Comparison of ENCODE assay signal across 28 cellular contexts in the genomic region with DNA sequence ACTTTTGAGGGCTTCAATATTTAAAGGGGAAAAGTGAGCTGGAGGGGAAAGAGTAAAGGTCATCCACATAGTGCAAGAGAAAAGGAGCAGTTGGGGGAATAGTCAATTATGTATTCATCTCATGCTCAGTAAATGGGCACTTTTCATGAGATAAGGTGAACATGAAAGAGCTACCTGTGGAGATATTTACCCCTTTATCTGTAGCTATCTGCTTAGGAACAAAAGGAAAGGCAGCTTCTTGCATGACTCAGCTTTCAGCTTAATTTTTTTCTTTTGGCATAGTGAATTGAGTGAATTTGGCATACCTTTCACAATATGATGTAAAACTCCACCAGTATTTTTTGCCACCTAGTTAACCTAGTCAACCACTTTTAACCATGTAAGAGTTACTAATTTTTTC. TPM values are rescaled to one million over a fixed set of nuclear protein-coding genes. Genes with fewer than 3 reads are reported as not detected.
DNase-seq lines count a peak whose midpoint lies in the region; ATAC-seq and TF ChIP-seq lines count a peak whose summit lies in the region.
"Had no signal": no experiment of that assay in that cellular context is flagged by ENCODE, and none has a peak within 500 bp of the region (broad histone marks: within the 10 kb centered on the region; RNA-seq: fewer than 3 reads in every experiment).

No MANE protein-coding gene starts in this region.

- H3K4me1 ChIP-seq in endodermal cell (ENCODE audit: control insufficient read depth, insufficient read depth, low read length): peaks cover 6% of the 10 kb centered on the region

- H3K27me3 Mint-ChIP-seq in endodermal cell (ENCODE audit: insufficient read depth) (no peaks in the 10 kb centered on the region), progenitor cell of endocrine pancreas (no peaks in the 10 kb centered on the region)
- H3K27me3 Mint-ChIP-seq: B cell had no signal

- ATAC-seq in GM18498 (IDR thresholded peaks at IDR 0.05; ENCODE audit: unreplicated experiment) (no peak), HG03439 (IDR thresholded peaks at IDR 0.05; ENCODE audit: unreplicated experiment) (no peak)
- ATAC-seq: stimulated activated effector memory CD8-positive, alpha-beta T cell treated with anti-CD3 and anti-CD28 coated beads, Interleukin-12 subunit alpha, Interleukin-12 subunit beta, amount 100 ng/mL, for 72 hours had no signal

- peaks cover 13% of the 10 kb centered on the region for H3K9me3 ChIP-seq in endodermal cell (ENCODE audit: control insufficient read depth, low read length)
- H3K9me3 ChIP-seq: thoracic aorta had no signal

- H3K27me3 ChIP-seq in endodermal cell (ENCODE audit: control insufficient read depth, insufficient read depth, low read length, poor library complexity, severe bottlenecking): no peaks in the 10 kb centered on the region
- H3K27me3 ChIP-seq: dorsolateral prefrontal cortex had no signal

- H3K27ac ChIP-seq in endodermal cell (ENCODE audit: low read depth, low read length): no peak overlapping the region
- H3K27ac ChIP-seq: 22Rv1, dorsolateral prefrontal cortex, epithelial cell of prostate, skin epidermis, thoracic aorta had no signal

- peaks cover 9% of the 10 kb centered on the region for H3K36me3 ChIP-seq in endodermal cell (ENCODE audit: control insufficient read depth, insufficient read depth, low read length)
- H3K36me3 ChIP-seq: thoracic aorta had no signal

- DNase-seq in NCI-H748 (lab: John Stamatoyannopoulos, UW; ENCODE audit: unreplicated experiment) (peak; percentile 49), NCI-H748 treated with DMSO at 0.1 percent for 48 hours (lab: John Stamatoyannopoulos, UW) (no peak), NCI-H146 (lab: John Stamatoyannopoulos, UW) (peak; percentile 95), endodermal cell (no peak), progenitor cell of endocrine pancreas (ENCODE audit: low spot score, unreplicated experiment) (no peak), hippocampal formation (lab: John Stamatoyannopoulos, UW) (no peak)
- DNase-seq: activated CD4-positive, CD25-positive, alpha-beta regulatory T cell treated with anti-CD3 and anti-CD28 coated beads, Interleukin-2, amount 50 U/mL, for 72 hours; activated naive CD4-positive, alpha-beta T cell treated with anti-CD3 and anti-CD28 coated beads, Interleukin-2, amount 50 U/mL, for 16 hours; activated T-cell treated with anti-CD3 and anti-CD28 coated beads, Interleukin-2, amount 50 U/mL, for 1 hour; central memory CD4-positive, alpha-beta T cell; DMS79 treated with DMSO at 0.1 percent for 48 hours; dorsolateral prefrontal cortex; foreskin fibroblast; KBM-7; NCI-H1436 treated with DMSO at 0.1 percent for 48 hours; NCI-H2171 treated with DMSO at 0.1 percent for 48 hours; NCI-H82; SHP77; stimulated activated CD4-positive, alpha-beta T cell treated with anti-CD3 and anti-CD28 coated beads, Interleukin-2, amount 100 ng/mL, for 24 hours had no signal

- H3K4me3 Mint-ChIP-seq in endodermal cell (peak overlapping the region; percentile 17), progenitor cell of endocrine pancreas (ENCODE audit: low read depth) (no peak overlapping the region)
- H3K4me3 Mint-ChIP-seq: B cell; stimulated activated effector memory CD8-positive, alpha-beta T cell treated with anti-CD3 and anti-CD28 coated beads, Interleukin-12 subunit alpha, Interleukin-12 subunit beta, amount 100 ng/mL, for 72 hours had no signal

- TF ChIP-seq CTCF in endodermal cell (conservative IDR thresholded peaks at IDR 0.05): no peak
- TF ChIP-seq CTCF in progenitor cell of endocrine pancreas (IDR thresholded peaks at IDR 0.05; ENCODE audit: unreplicated experiment): no peak

- H3K27ac Mint-ChIP-seq in endodermal cell (peak overlapping the region; percentile 40), progenitor cell of endocrine pancreas (peak overlapping the region; percentile 22)
- H3K27ac Mint-ChIP-seq: B cell; stimulated activated effector memory CD8-positive, alpha-beta T cell treated with anti-CD3 and anti-CD28 coated beads, Interleukin-12 subunit alpha, Interleukin-12 subunit beta, amount 100 ng/mL, for 72 hours had no signal

- H3K9me3 Mint-ChIP-seq in endodermal cell (peaks cover 14% of the 10 kb centered on the region), progenitor cell of endocrine pancreas (ENCODE audit: low read depth) (peaks cover 18% of the 10 kb centered on the region)
- H3K9me3 Mint-ChIP-seq: stimulated activated effector memory CD8-positive, alpha-beta T cell treated with anti-CD3 and anti-CD28 coated beads, Interleukin-12 subunit alpha, Interleukin-12 subunit beta, amount 100 ng/mL, for 72 hours had no signal

- H3K4me3 ChIP-seq in endodermal cell (ENCODE audit: low read length): peak overlapping the region; percentile 75
- H3K4me3 ChIP-seq: dorsolateral prefrontal cortex, lung, skin epidermis, thoracic aorta had no signal

- peaks cover 27% of the 10 kb centered on the region for H3K4me1 Mint-ChIP-seq in endodermal cell
- peaks cover 23% of the 10 kb centered on the region for H3K4me1 Mint-ChIP-seq in progenitor cell of endocrine pancreas (ENCODE audit: low read depth)
- H3K4me1 Mint-ChIP-seq: B cell had no signal

- H3K9ac ChIP-seq in endodermal cell (ENCODE audit: extremely low read depth, low read length, poor library complexity, severe bottlenecking): peak overlapping the region; percentile 1

- H3K36me3 Mint-ChIP-seq in endodermal cell (ENCODE audit: low read depth) (peaks cover 36% of the 10 kb centered on the region), progenitor cell of endocrine pancreas (ENCODE audit: insufficient read depth) (peaks cover 41% of the 10 kb centered on the region)

RNA-seq across cellular contexts. Expression of a gene that starts 26.4 kb away (rescaled TPM):
- 10 to 100 TPM; 81.7 to 82.1 TPM for total RNA-seq in endodermal cell
- polyA plus RNA-seq in endodermal cell (2013, experiment 1 of 2): 38.8 TPM
- polyA plus RNA-seq in endodermal cell (2013, experiment 2 of 2): 40.4 TPM
- total RNA-seq in progenitor cell of endocrine pancreas: 123 and 124 TPM in 2 replicates

Comparison
In these comparisons a context has a peak if more than half of its experiments do, and no peak if none do; other contexts are left out.
1. DNase-seq: peak in NCI-H748 (single experiment) and NCI-H146 (single experiment); none in NCI-H748 treated with DMSO at 0.1 percent for 48 hours (single experiment), endodermal cell (single experiment), progenitor cell of endocrine pancreas (single experiment) and hippocampal formation (0 of 2).